16 cellular contexts compared by ENCODE assay signal in the genomic region with DNA sequence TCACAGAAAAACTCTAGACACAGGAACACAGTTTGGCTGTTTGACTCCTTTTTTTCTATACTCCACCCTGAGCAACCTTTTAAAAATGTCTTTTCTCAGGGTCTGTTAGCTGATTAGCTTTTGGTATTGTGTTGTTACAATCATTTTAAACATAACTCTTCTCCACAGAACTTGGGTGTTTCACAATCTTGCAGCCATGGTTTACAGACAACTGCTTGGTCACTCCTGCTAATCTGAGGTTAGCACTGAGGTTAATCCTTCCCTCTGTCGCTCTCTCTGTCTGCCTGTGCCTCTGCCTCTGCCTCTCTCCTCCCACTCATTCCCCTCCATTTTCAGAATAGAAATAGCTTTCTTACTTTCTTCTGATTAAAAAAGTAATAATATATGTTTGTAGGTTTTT.
DNase-seq lines count a peak whose midpoint lies in the region; ATAC-seq and TF ChIP-seq lines count a peak whose summit lies in the region.
"Had no signal": no experiment of that assay in that cellular context is flagged by ENCODE, and none has a peak within 500 bp of the region (broad histone marks: within the 10 kb centered on the region; RNA-seq: fewer than 3 reads in every experiment).

No MANE protein-coding gene starts in this region.

- H3K27me3 ChIP-seq in GM23248 (replicated peaks; ENCODE audit: insufficient read depth) (no peaks in the 10 kb centered on the region), adipocyte (replicated peaks; ENCODE audit: control insufficient read depth, insufficient read depth, low read length) (no peaks in the 10 kb centered on the region), uterus (no peaks in the 10 kb centered on the region), hepatocyte (no peaks in the 10 kb centered on the region)
- H3K27me3 ChIP-seq: BLaER1 treated with 17β-estradiol and CSF1 and Interleukin-3, amounts not matched to agents 10 nM and 100 nM; breast epithelium had no signal

- H3K9me3 Mint-ChIP-seq in natural killer cell treated with Interleukin-12 subunit alpha and Interleukin-12 subunit beta and Interleukin-15 and Interleukin-18, amount 100 ng/mL, for 72 hours, result peaks cover 10% of the 10 kb centered on the region

- no peaks in the 10 kb centered on the region for H3K9me3 ChIP-seq in GM23248 (ENCODE audit: low read depth)
- peaks cover 15% of the 10 kb centered on the region for H3K9me3 ChIP-seq in adipocyte (ENCODE audit: control insufficient read depth, low read length)
- no peaks in the 10 kb centered on the region for H3K9me3 ChIP-seq in uterus
- no peaks in the 10 kb centered on the region for H3K9me3 ChIP-seq in hepatocyte (ENCODE audit: low read depth)
- H3K9me3 ChIP-seq: breast epithelium had no signal

- no peaks in the 10 kb centered on the region for H4K20me1 ChIP-seq in GM23248 (ENCODE audit: insufficient read depth)
- no peaks in the 10 kb centered on the region for H4K20me1 ChIP-seq in hepatocyte (ENCODE audit: insufficient read depth, poor library complexity, severe bottlenecking)
- H4K20me1 ChIP-seq: BLaER1 treated with 17β-estradiol and CSF1 and Interleukin-3, amounts not matched to agents 10 nM and 100 nM had no signal

- 46 to 58% methylated on average over 1 of the region's 1 CpG for WGBS in GM23248 (ENCODE audit: low coverage in 1 of 2, low lambda C conversion rate in 2 of 2, missing lambda C conversion rate in 2 of 2), 2 experiments
- WGBS in hepatocyte (ENCODE audit: low lambda C conversion rate, missing lambda C conversion rate), result 24% methylated on average over 1 of the region's 1 CpG

- TF ChIP-seq CTCF in NB4 (IDR thresholded peaks at IDR 0.05; ENCODE audit: low read depth, low read length) (no peak), uterus (IDR thresholded peaks at IDR 0.05) (no peak), hepatocyte (IDR thresholded peaks at IDR 0.05; ENCODE audit: poor library complexity) (no peak)

- no peaks in the 10 kb centered on the region for H3K9me2 ChIP-seq in GM23248 (ENCODE audit: insufficient read depth)
- peaks cover 2% of the 10 kb centered on the region for H3K9me2 ChIP-seq in hepatocyte (replicated peaks; ENCODE audit: insufficient read depth)

- H3K27me3 Mint-ChIP-seq in natural killer cell treated with Interleukin-12 subunit alpha and Interleukin-12 subunit beta and Interleukin-15 and Interleukin-18, amount 100 ng/mL, for 72 hours, result peaks cover 22 to 33% of the 10 kb centered on the region in 2 donors
- H3K27me3 Mint-ChIP-seq: T-helper 17 cell had no signal

- intact Hi-C loops in uterus (cut with DNase I; ENCODE audit: low total_unique reads), result no loop called here

- in situ Hi-C loops in GM23248 (cut with MboI), result no loop called here

- H3K27ac ChIP-seq in GM23248, result 0 out of 2 replicates have a peak overlapping the region, but pooled peaks have one; percentile 17
- H3K27ac ChIP-seq in uterus, result no peak overlapping the region
- no peak overlapping the region for H3K27ac ChIP-seq in hepatocyte
- H3K27ac ChIP-seq: breast epithelium had no signal

- peaks cover 15% of the 10 kb centered on the region for H3K36me3 Mint-ChIP-seq in natural killer cell treated with Interleukin-12 subunit alpha and Interleukin-12 subunit beta and Interleukin-15 and Interleukin-18, amount 100 ng/mL, for 72 hours

- H3F3A ChIP-seq in GM23248 (ENCODE audit: insufficient read depth), result 0 out of 2 replicates have a peak, but pooled peaks cover 6% of the 10 kb centered on the region

- H2AFZ ChIP-seq in GM23248, result peak overlapping the region; percentile 27
- no peak overlapping the region for H2AFZ ChIP-seq in hepatocyte

- H3K4me1 ChIP-seq in GM23248 (ENCODE audit: insufficient read depth), result no peaks in the 10 kb centered on the region
- H3K4me1 ChIP-seq in adipocyte (ENCODE audit: control insufficient read depth, insufficient read depth, low read length), result peaks cover 21% of the 10 kb centered on the region
- no peaks in the 10 kb centered on the region for H3K4me1 ChIP-seq in uterus
- H3K4me1 ChIP-seq in hepatocyte (ENCODE audit: insufficient read depth), result no peaks in the 10 kb centered on the region
- H3K4me1 ChIP-seq: breast epithelium had no signal

- H3K79me2 ChIP-seq in GM23248 (ENCODE audit: insufficient read depth) (no peaks in the 10 kb centered on the region), hepatocyte (no peaks in the 10 kb centered on the region)

- H3K4me1 Mint-ChIP-seq in natural killer cell treated with Interleukin-12 subunit alpha and Interleukin-12 subunit beta and Interleukin-15 and Interleukin-18, amount 100 ng/mL, for 72 hours (ENCODE audit: low read depth in 2 of 2), result peaks cover 23 to 33% of the 10 kb centered on the region in 2 donors
- H3K4me1 Mint-ChIP-seq: T-helper 17 cell had no signal

- H3K4me3 Mint-ChIP-seq in natural killer cell treated with Interleukin-12 subunit alpha and Interleukin-12 subunit beta and Interleukin-15 and Interleukin-18, amount 100 ng/mL, for 72 hours, result no peak overlapping the region
- H3K4me3 Mint-ChIP-seq: stimulated activated naive CD8-positive, alpha-beta T cell treated with anti-CD3 and anti-CD28 coated beads, Interleukin-15, Interleukin-2, amounts not matched to agents 100 ng/mL and 50 ng/mL, for 24 hours; T-helper 17 cell had no signal

- peak overlapping the region; percentile 6 to 50 for H3K27ac Mint-ChIP-seq in natural killer cell treated with Interleukin-12 subunit alpha and Interleukin-12 subunit beta and Interleukin-15 and Interleukin-18, amount 100 ng/mL, for 72 hours
- H3K27ac Mint-ChIP-seq: stimulated activated naive CD8-positive, alpha-beta T cell treated with anti-CD3 and anti-CD28 coated beads, Interleukin-15, Interleukin-2, amounts not matched to agents 100 ng/mL and 50 ng/mL, for 24 hours; T-helper 17 cell had no signal

- peak; percentile 92 to 93 for ATAC-seq in natural killer cell treated with Interleukin-12 subunit alpha and Interleukin-12 subunit beta and Interleukin-15 and Interleukin-18, amount 100 ng/mL, for 72 hours
- ATAC-seq in GM18498 (IDR thresholded peaks at IDR 0.05; ENCODE audit: unreplicated experiment), result no peak
- ATAC-seq: T-helper 17 cell had no signal

- no peaks in the 10 kb centered on the region for H3K36me3 ChIP-seq in GM23248 (ENCODE audit: low read depth)
- no peaks in the 10 kb centered on the region for H3K36me3 ChIP-seq in adipocyte (ENCODE audit: control insufficient read depth, insufficient read depth, low read length, severe bottlenecking)
- no peaks in the 10 kb centered on the region for H3K36me3 ChIP-seq in uterus
- H3K36me3 ChIP-seq in hepatocyte (replicated peaks; ENCODE audit: insufficient read depth, low read depth), result no peaks in the 10 kb centered on the region
- H3K36me3 ChIP-seq: breast epithelium had no signal

- peak; percentile 61 for DNase-seq in GM23248
- DNase-seq in NB4 (ENCODE audit: low read depth), result peak; percentile 94
- peak; percentile 79 for DNase-seq in adipocyte (ENCODE audit: low read depth)
- peak; percentile 68 for DNase-seq in natural killer cell treated with Interleukin-12 subunit alpha and Interleukin-12 subunit beta and Interleukin-15 and Interleukin-18, amount 100 ng/mL, for 72 hours (ENCODE audit: low spot score)
- DNase-seq in COLO829 (ENCODE audit: low spot score), result no peak
- DNase-seq in uterus, result no peak
- no peak for DNase-seq in hepatocyte (ENCODE audit: low spot score)
- DNase-seq: glutamatergic neuron; kidney glomerular epithelial cell; retina; stimulated activated CD4-positive, alpha-beta T cell treated with anti-CD3 and anti-CD28 coated beads, Interleukin-4, amount 100 ng/mL, for 24 hours; T-helper 17 cell had no signal

- H3K4me3 ChIP-seq in GM23248 (no peak overlapping the region), NB4 (ENCODE audit: low read depth, low read length) (no peak overlapping the region), adipocyte (ENCODE audit: low read length) (no peak overlapping the region), uterus (no peak overlapping the region), hepatocyte (no peak overlapping the region)
- H3K4me3 ChIP-seq: BLaER1 treated with 17β-estradiol and CSF1 and Interleukin-3, amounts not matched to agents 10 nM and 100 nM; breast epithelium had no signal

- no peak overlapping the region for H3K9ac ChIP-seq in GM23248
- H3K9ac ChIP-seq in adipocyte (ENCODE audit: low read length), result no peak overlapping the region
- H3K9ac ChIP-seq: BLaER1 treated with 17β-estradiol and CSF1 and Interleukin-3, amounts not matched to agents 10 nM and 100 nM had no signal

- H3K4me2 ChIP-seq in GM23248 (ENCODE audit: unreplicated experiment) (no peak overlapping the region), hepatocyte (no peak overlapping the region)

- TF ChIP-seq POLR2A in NB4 (IDR thresholded peaks at IDR 0.05; ENCODE audit: extremely low read depth, insufficient read length) (no peak), uterus (IDR thresholded peaks at IDR 0.05) (no peak)

Comparison
In these comparisons a context has a peak if more than half of its experiments do, and no peak if none do; other contexts are left out.
1. DNase-seq: peak in GM23248 (single experiment), NB4 (single experiment), adipocyte (single experiment) and natural killer cell treated with Interleukin-12 subunit alpha and Interleukin-12 subunit beta and Interleukin-15 and Interleukin-18, amount 100 ng/mL, for 72 hours (single experiment); none in COLO829 (single experiment), uterus (0 of 2) and hepatocyte (single experiment).